Comparison of ENCODE assay signal across 11 cellular contexts in the genomic region with DNA sequence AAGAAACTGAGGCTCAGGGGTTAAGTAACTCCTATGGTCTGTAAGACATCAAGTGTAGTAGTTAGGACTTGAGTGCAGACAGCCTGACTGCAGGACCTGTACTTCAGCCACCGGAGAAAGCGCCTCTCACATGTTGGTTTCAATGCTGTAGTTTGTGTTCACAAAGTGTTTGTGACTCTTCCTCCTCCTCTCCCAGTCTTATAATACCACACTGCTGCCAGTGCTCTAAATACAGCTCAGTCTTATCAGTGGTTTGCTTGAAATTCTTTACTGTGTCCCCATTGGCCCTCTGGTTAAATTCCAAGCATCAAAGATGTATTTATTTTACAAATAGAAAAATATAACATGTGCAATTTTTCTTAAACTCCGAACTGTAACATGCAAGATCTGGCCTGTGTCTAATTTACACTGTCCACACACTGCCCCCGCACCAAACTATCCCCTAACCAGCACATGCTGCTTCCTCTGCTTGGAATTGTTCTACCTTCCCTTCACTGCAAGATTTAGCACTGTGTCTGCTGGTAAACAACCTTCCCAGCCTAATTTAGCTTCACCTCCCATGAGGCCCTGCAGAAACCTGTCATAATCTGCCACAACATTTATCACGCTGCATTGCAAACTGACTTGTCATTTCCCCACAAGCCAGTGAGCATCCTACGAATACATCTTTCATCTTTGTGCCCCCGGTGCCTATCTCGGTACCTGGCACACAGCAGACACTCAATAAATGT.
DNase-seq lines count a peak whose midpoint lies in the region; ATAC-seq, FAIRE-seq and TF ChIP-seq lines count a peak whose summit lies in the region.
"Had no signal": no experiment of that assay in that cellular context is flagged by ENCODE, and none has a peak within 500 bp of the region (broad histone marks: within the 10 kb centered on the region; RNA-seq: fewer than 3 reads in every experiment).

No MANE protein-coding gene starts in this region.

- H3K9me3 ChIP-seq in SK-N-SH, result no peaks in the 10 kb centered on the region
- no peaks in the 10 kb centered on the region for H3K9me3 ChIP-seq in cardiac muscle cell (ENCODE audit: low read depth)
- H3K9me3 ChIP-seq in skeletal muscle tissue (ENCODE audit: control insufficient read depth in 3 of 3, low read length in 3 of 3), result no peaks in the 10 kb centered on the region

- peaks cover 6 to 11% of the 10 kb centered on the region in 2 experiments; a peak in 2 of 4 replicates for H3K4me1 ChIP-seq in SK-N-SH (ENCODE audit: control insufficient read depth in 1 of 2, insufficient read depth in 2 of 2, low read depth in 1 of 2, low read length in 1 of 2)
- H3K4me1 ChIP-seq in cardiac muscle cell (ENCODE audit: low read depth), result peaks cover 8% of the 10 kb centered on the region
- peaks cover 0 to 14% (median 11%) of the 10 kb centered on the region in 3 donors for H3K4me1 ChIP-seq in skeletal muscle tissue (ENCODE audit: control insufficient read depth in 3 of 3, insufficient read depth in 3 of 3, low read length in 3 of 3)

- H3K27me3 ChIP-seq in SK-N-SH (ENCODE audit: insufficient read depth) (no peaks in the 10 kb centered on the region), cardiac muscle cell (no peaks in the 10 kb centered on the region), skeletal muscle tissue (ENCODE audit: control insufficient read depth in 3 of 3, insufficient read depth in 3 of 3, low read length in 3 of 3) (no peaks in the 10 kb centered on the region)

- ATAC-seq in HG03571 (IDR thresholded peaks at IDR 0.05; ENCODE audit: unreplicated experiment), result no peak
- ATAC-seq: activated CD8-positive, alpha-beta memory T cell treated with anti-CD3 and anti-CD28 coated beads, Interleukin-2, amount 10 ng/mL, durations not matched to agents 7 days and 5 days; natural killer cell had no signal

- H3K79me2 ChIP-seq in SK-N-SH (ENCODE audit: insufficient read depth), result no peaks in the 10 kb centered on the region

- WGBS in SK-N-SH (ENCODE audit: low lambda C conversion rate), result 57% methylated on average over 8 of the region's 8 CpGs

- H3K9ac ChIP-seq in SK-N-SH, result no peak overlapping the region
- peak overlapping the region in 2 of 3 donors; percentile 16 to 50 for H3K9ac ChIP-seq in skeletal muscle tissue (ENCODE audit: low read depth in 1 of 3, low read length in 3 of 3)

- H3K9me2 ChIP-seq in SK-N-SH, result no peaks in the 10 kb centered on the region

- H3K4me2 ChIP-seq in SK-N-SH, result peak overlapping the region; percentile 46; the same call in 1 of the 2 replicates

- POLR2A ChIA-PET in SK-N-SH (lab: Yijun Ruan, JAX), result no interaction called here

- H3K27ac ChIP-seq in SK-N-SH (ENCODE audit: low read depth in 2 of 2, low read length in 1 of 2), result peak overlapping the region; percentile 15 to 83; a peak in 3 of 4 replicates
- peak overlapping the region; percentile 29 for H3K27ac ChIP-seq in cardiac muscle cell
- H3K27ac ChIP-seq in skeletal muscle tissue (ENCODE audit: low read depth, low read length), result peak overlapping the region; percentile 65

- peak; percentile 35 for DNase-seq in HTR-8/SVneo (ENCODE audit: insufficient read length, low spot score)
- no peak for DNase-seq in SK-N-SH
- DNase-seq in cardiac muscle cell (ENCODE audit: low read depth in 1 of 2, low spot score in 1 of 2), result peak; percentile 27 to 38
- no peak for DNase-seq in stimulated activated CD4-positive, alpha-beta T cell treated with anti-CD3 and anti-CD28 coated beads, Interleukin-4, amount 100 ng/mL, for 4 hours
- no peak for DNase-seq in NCI-H345 (lab: John Stamatoyannopoulos, UW)
- DNase-seq: activated CD8-positive, alpha-beta memory T cell treated with anti-CD3 and anti-CD28 coated beads, Interleukin-2, amount 10 ng/mL, durations not matched to agents 7 days and 5 days; kidney; natural killer cell; small intestine had no signal

- peak in 1 of 2 experiments; percentile 69; a peak in 1 of 4 replicates for TF ChIP-seq EP300 in SK-N-SH (IDR thresholded peaks at IDR 0.05; ENCODE audit: borderline replicate concordance in 1 of 2, low read depth in 1 of 2, low read length in 1 of 2)

- no peak for TF ChIP-seq CTCF in SK-N-SH (IDR thresholded peaks at IDR 0.05)
- no peak for TF ChIP-seq CTCF in cardiac muscle cell (IDR thresholded peaks at IDR 0.05; ENCODE audit: low read depth, low read length)

- FAIRE-seq in HTR-8/SVneo (lab: Jason Lieb, UNC), result peak; percentile 86
- FAIRE-seq: kidney, small intestine had no signal

- peaks cover 5% of the 10 kb centered on the region for H3F3A ChIP-seq in SK-N-SH (replicated peaks; ENCODE audit: insufficient read depth)

- H3K4me3 ChIP-seq in SK-N-SH (ENCODE audit: low read depth in 2 of 2, low read length in 1 of 2) (no peak overlapping the region), cardiac muscle cell (no peak overlapping the region), skeletal muscle tissue (ENCODE audit: low read length in 3 of 3) (no peak overlapping the region)

- no peaks in the 10 kb centered on the region for H4K20me1 ChIP-seq in SK-N-SH (ENCODE audit: insufficient read depth)

- peak overlapping the region; percentile 66; the same call in 1 of the 2 replicates for H2AFZ ChIP-seq in SK-N-SH (ENCODE audit: low read depth)

- CTCF ChIA-PET in SK-N-SH (lab: Yijun Ruan, JAX), result interaction anchor here (1.0 to 1.5 kb wide), 3 partner anchors 199 to 366 kb away, joined by 3 to 5 read pairs (median 3); no protein-coding TSS in a partner anchor

- no peak for TF ChIP-seq RAD21 in SK-N-SH (IDR thresholded peaks at IDR 0.05; ENCODE audit: low read length)

- H3K36me3 ChIP-seq in SK-N-SH (replicated peaks in 1 of 2; ENCODE audit: control insufficient read depth in 1 of 2, insufficient read depth in 2 of 2, low read length in 1 of 2) (no peaks in the 10 kb centered on the region), cardiac muscle cell (no peaks in the 10 kb centered on the region), skeletal muscle tissue (ENCODE audit: control insufficient read depth in 3 of 3, insufficient read depth in 3 of 3, low read length in 3 of 3) (no peaks in the 10 kb centered on the region)

TF ChIP-seq in SK-N-SH, 30 proteins besides CTCF, POLR2A, EP300 and RAD21 (continues in another document):
- TF ChIP-seq GATA2 (CRISPR knock-in tag; IDR thresholded peaks at IDR 0.05), result no peak
- no peak for TF ChIP-seq ELF1 (IDR thresholded peaks at IDR 0.05)
- peak; percentile 81 for TF ChIP-seq TCF12 (IDR thresholded peaks at IDR 0.05)
- no peak for TF ChIP-seq GABPA (IDR thresholded peaks at IDR 0.05; ENCODE audit: low read depth)
- no peak for TF ChIP-seq YY1 (IDR thresholded peaks at IDR 0.05; ENCODE audit: low read depth)
- TF ChIP-seq REST (IDR thresholded peaks at IDR 0.05; ENCODE audit: low read depth, low read length), result peak; percentile 33; the same call in 1 of the 2 replicates
- TF ChIP-seq FOXM1 (IDR thresholded peaks at IDR 0.05; ENCODE audit: low read depth), result no peak
- TF ChIP-seq SMC3 (IDR thresholded peaks at IDR 0.05; ENCODE audit: low read depth, low read length), result no peak
- no peak; the same call in 1 of the 2 replicates for TF ChIP-seq TEAD4 (IDR thresholded peaks at IDR 0.05; ENCODE audit: borderline replicate concordance, insufficient read depth)
- TF ChIP-seq SIN3A (IDR thresholded peaks at IDR 0.05; ENCODE audit: borderline replicate concordance, low read depth, low read length), result peak; percentile 64; the same call in 1 of the 2 replicates
- TF ChIP-seq RXRA (IDR thresholded peaks at IDR 0.05; ENCODE audit: borderline replicate concordance, low read depth), result no peak
- TF ChIP-seq FOSL2 (IDR thresholded peaks at IDR 0.05; ENCODE audit: borderline replicate concordance, low read depth), result peak; percentile 46; the same call in 1 of the 2 replicates
- TF ChIP-seq JUND (IDR thresholded peaks at IDR 0.05), result peak; percentile 51
- no peak for TF ChIP-seq USF1 (IDR thresholded peaks at IDR 0.05; ENCODE audit: borderline replicate concordance, low read depth)
- TF ChIP-seq TAF1 (IDR thresholded peaks at IDR 0.05; ENCODE audit: borderline replicate concordance, low read depth, low read length), result no peak
- no peak for TF ChIP-seq RCOR1 (IDR thresholded peaks at IDR 0.05; ENCODE audit: low read length)
- TF ChIP-seq MAX (IDR thresholded peaks at IDR 0.05; ENCODE audit: low read depth), result peak; percentile 68
- TF ChIP-seq CHD2 (IDR thresholded peaks at IDR 0.05; ENCODE audit: low read length, partially characterized antibody), result no peak

Comparison
In these comparisons a context has a peak if more than half of its experiments do, and no peak if none do; other contexts are left out.
1. DNase-seq: peak in HTR-8/SVneo (single experiment) and cardiac muscle cell (2 of 2); none in SK-N-SH (single experiment), stimulated activated CD4-positive, alpha-beta T cell treated with anti-CD3 and anti-CD28 coated beads, Interleukin-4, amount 100 ng/mL, for 4 hours (0 of 2) and NCI-H345 (single experiment).
2. Peak in every context shown above with its lines, with median percentiles within 50 percentile points of each other: H3K27ac ChIP-seq.